Comparison of ENCODE assay signal across 12 cellular contexts in genomic region chr3:144127700-144128099, GRCh38.
A peak's percentile ranks its signal among the peaks of the same experiment; 100 is the strongest.
DNase-seq lines count a peak whose midpoint lies in the region; ATAC-seq and TF ChIP-seq lines count a peak whose summit lies in the region.
"Had no signal": no experiment of that assay in that cellular context is flagged by ENCODE, and none has a peak within 500 bp of the region (broad histone marks: within the 10 kb centered on the region; RNA-seq: fewer than 3 reads in every experiment).

No MANE protein-coding gene starts in this region.

- peak; percentile 18 for ATAC-seq in HG03135 (IDR thresholded peaks at IDR 0.05; ENCODE audit: unreplicated experiment)

- peaks cover 16% of the 10 kb centered on the region for H3K4me1 ChIP-seq in OCI-LY3 (ENCODE audit: low read length)

- peaks cover 3% of the 10 kb centered on the region for H3K36me3 ChIP-seq in OCI-LY3 (replicated peaks; ENCODE audit: low read depth, low read length)

- no peak overlapping the region for H2AFZ ChIP-seq in OCI-LY3 (ENCODE audit: low read depth, low read length)

- no peak for TF ChIP-seq CTCF in OCI-LY3 (IDR thresholded peaks at IDR 0.05; ENCODE audit: low read depth, low read length)

- no peaks in the 10 kb centered on the region for H3K79me2 ChIP-seq in OCI-LY3 (ENCODE audit: low read length)

- H3K27me3 ChIP-seq in OCI-LY3 (ENCODE audit: low read depth, low read length) = no peaks in the 10 kb centered on the region

- peak overlapping the region; percentile 61 for H3K4me3 ChIP-seq in OCI-LY3 (ENCODE audit: low read length)

- peak overlapping the region; percentile 79 for H3K4me2 ChIP-seq in OCI-LY3 (ENCODE audit: low read length)

- peak; percentile 59 for DNase-seq in NCI-H1436 treated with DMSO at 0.1 percent for 48 hours (lab: John Stamatoyannopoulos, UW)
- DNase-seq in NCI-H1436 (lab: John Stamatoyannopoulos, UW) = no peak
- DNase-seq in retina = peak; percentile 32
- no peak for DNase-seq in DMS79 (lab: John Stamatoyannopoulos, UW)
- DNase-seq in SKM-1 (lab: John Stamatoyannopoulos, UW; ENCODE audit: unreplicated experiment) = no peak
- DNase-seq in activated CD4-positive, alpha-beta T cell treated with anti-CD3 and anti-CD28 coated beads, Interleukin-2, amount 50 U/mL, for 1 hour = no peak
- DNase-seq: 8988T, activated T-cell treated with anti-CD3 and anti-CD28 coated beads for 4 hours, foreskin melanocyte had no signal

- H4K20me1 ChIP-seq in OCI-LY3 (ENCODE audit: insufficient read depth, low read length) = no peaks in the 10 kb centered on the region

- no peak overlapping the region for H3K27ac ChIP-seq in OCI-LY3 (ENCODE audit: low read length)
- H3K27ac ChIP-seq: HL-60 had no signal

- H3K9me3 ChIP-seq in OCI-LY3 (ENCODE audit: insufficient read depth, low read length) = 0 out of 2 replicates have a peak, but pooled peaks cover 6% of the 10 kb centered on the region

- no peak overlapping the region for H3K9ac ChIP-seq in OCI-LY3 (ENCODE audit: low read length)

Comparison
In these comparisons a context has a peak if more than half of its experiments do, and no peak if none do; other contexts are left out.
1. DNase-seq: peak in NCI-H1436 treated with DMSO at 0.1 percent for 48 hours (single experiment) and retina (single experiment); none in NCI-H1436 (single experiment), DMS79 (single experiment), SKM-1 (single experiment) and activated CD4-positive, alpha-beta T cell treated with anti-CD3 and anti-CD28 coated beads, Interleukin-2, amount 50 U/mL, for 1 hour (single experiment).